Comparison of ENCODE assay signal across 21 cellular contexts in the genomic region with DNA sequence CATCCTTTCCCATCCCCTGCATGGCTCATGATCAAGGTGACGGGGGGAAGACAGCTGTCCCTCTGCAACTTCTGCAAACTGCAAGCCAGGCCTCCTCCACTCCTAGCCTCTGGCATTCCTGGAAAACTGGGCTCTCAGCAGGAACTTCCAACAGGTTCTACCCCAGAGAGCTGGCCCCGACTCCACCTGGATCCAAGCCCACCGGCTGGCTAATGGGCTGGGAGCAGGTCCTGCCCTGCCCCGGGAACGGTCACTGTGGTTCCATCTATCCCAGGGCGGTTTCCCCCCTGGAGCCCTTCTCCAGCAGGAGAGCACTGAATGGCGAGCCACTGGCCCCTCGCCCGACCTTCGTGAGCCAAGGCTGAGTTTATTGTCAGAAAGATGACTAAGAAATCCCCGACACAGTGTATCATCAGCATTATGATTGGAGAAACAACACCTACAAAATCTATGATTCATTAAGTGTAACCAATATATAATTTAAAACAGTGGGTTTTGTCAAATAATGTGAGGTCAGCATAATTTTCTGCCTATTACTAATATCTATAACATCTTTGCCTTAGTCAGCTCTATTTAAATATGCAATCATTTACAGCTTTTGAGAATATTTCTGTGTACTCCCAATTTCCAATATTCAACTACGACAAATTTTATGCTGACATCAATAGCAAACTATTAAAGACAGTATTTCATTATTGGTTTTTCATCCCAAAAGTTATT.
"Had no signal": no experiment of that assay in that cellular context is flagged by ENCODE, and none has a peak within 500 bp of the region (broad histone marks: within the 10 kb centered on the region; RNA-seq: fewer than 3 reads in every experiment).

No MANE protein-coding gene starts in this region.

- H3K27ac ChIP-seq: epithelial cell of prostate, heart left ventricle, neural progenitor cell, pancreas, skin epidermis, thoracic aorta had no signal

- H3K4me1 ChIP-seq: pancreas had no signal

- H3K9me3 ChIP-seq: pancreas, thoracic aorta had no signal

- ATAC-seq: activated CD8-positive, alpha-beta T cell treated with anti-CD3 and anti-CD28 coated beads for 36 hours; activated T-cell treated with anti-CD3 and anti-CD28 coated beads, Interleukin-2, amount 50 U/mL, for 72 hours; heart left ventricle; left cardiac atrium; pancreas; stimulated activated naive CD8-positive, alpha-beta T cell treated with anti-CD3 and anti-CD28 coated beads, Interleukin-15, amount 100 ng/mL, for 72 hours had no signal

- H3K27me3 ChIP-seq: neural progenitor cell had no signal

- FAIRE-seq: pancreas had no signal

- H3K36me3 ChIP-seq: heart left ventricle, neural progenitor cell, pancreas, thoracic aorta had no signal

- DNase-seq: activated B cell treated with CpG ODN at 0.5 μM for 24 hours; activated CD4-positive, alpha-beta T cell treated with anti-CD3 and anti-CD28 coated beads for 48 hours; activated CD8-positive, alpha-beta T cell treated with anti-CD3 and anti-CD28 coated beads for 36 hours; activated gamma-delta T cell treated with Interleukin-2 at 50 U/mL for 16 hours; activated naive CD8-positive, alpha-beta T cell treated with anti-CD3 and anti-CD28 coated beads for 36 hours; activated T-cell treated with anti-CD3 and anti-CD28 coated beads, Interleukin-2, amount 50 U/mL, for 72 hours; amygdala; cortex of kidney; effector CD4-positive, alpha-beta T cell; foreskin melanocyte; left cardiac atrium; naive B cell; retina; stimulated activated naive CD8-positive, alpha-beta T cell treated with anti-CD3 and anti-CD28 coated beads, Interleukin-15, amount 100 ng/mL, for 72 hours had no signal

- H3K4me3 ChIP-seq: heart left ventricle, lung, neural progenitor cell, pancreas, skin epidermis, thoracic aorta had no signal

- H3K9ac ChIP-seq: neural progenitor cell had no signal
